1 cellular context compared by ENCODE assay signal in genomic region chr16:19744670-19745069, GRCh38.
TF ChIP-seq lines count a peak whose summit lies in the region.

No MANE protein-coding gene starts in this region.

TF ChIP-seq in HepG2, 621 proteins besides CTCF, POLR2A, EP300 and RAD21 (continued from another document and continues in another):
- TF ChIP-seq, protein P1, sequence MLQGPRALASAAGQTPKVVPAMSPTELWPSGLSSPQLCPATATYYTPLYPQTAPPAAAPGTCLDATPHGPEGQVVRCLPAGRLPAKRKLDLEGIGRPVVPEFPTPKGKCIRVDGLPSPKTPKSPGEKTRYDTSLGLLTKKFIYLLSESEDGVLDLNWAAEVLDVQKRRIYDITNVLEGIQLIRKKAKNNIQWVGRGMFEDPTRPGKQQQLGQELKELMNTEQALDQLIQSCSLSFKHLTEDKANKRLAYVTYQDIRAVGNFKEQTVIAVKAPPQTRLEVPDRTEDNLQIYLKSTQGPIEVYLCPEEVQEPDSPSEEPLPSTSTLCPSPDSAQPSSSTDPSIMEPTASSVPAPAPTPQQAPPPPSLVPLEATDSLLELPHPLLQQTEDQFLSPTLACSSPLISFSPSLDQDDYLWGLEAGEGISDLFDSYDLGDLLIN (CRISPR knock-in tag; IDR thresholded peaks at IDR 0.05; ENCODE audit: borderline replicate concordance): no peak
- TF ChIP-seq, protein P2, sequence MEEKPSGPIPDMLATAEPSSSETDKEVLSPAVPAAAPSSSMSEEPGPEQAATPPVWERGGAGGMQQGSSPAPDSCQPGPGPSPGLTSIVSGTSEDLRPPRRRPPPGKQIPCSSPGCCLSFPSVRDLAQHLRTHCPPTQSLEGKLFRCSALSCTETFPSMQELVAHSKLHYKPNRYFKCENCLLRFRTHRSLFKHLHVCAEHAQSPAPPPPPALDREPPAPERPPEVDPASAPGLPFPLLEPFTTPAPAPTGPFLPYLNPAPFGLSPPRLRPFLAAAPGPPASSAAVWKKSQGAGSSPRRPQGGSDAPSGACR (CRISPR knock-in tag; IDR thresholded peaks at IDR 0.05): no peak
- no peak for TF ChIP-seq CREB1 (IDR thresholded peaks at IDR 0.05)
- 0 out of 2 replicates have a peak, but pooled peaks have one; percentile 32 for TF ChIP-seq CREB1 (CRISPR knock-in tag; IDR thresholded peaks at IDR 0.05)
- peak; percentile 70; the same call in 1 of the 2 replicates for TF ChIP-seq ELF3 (CRISPR knock-in tag; IDR thresholded peaks at IDR 0.05)
- TF ChIP-seq, protein P3, sequence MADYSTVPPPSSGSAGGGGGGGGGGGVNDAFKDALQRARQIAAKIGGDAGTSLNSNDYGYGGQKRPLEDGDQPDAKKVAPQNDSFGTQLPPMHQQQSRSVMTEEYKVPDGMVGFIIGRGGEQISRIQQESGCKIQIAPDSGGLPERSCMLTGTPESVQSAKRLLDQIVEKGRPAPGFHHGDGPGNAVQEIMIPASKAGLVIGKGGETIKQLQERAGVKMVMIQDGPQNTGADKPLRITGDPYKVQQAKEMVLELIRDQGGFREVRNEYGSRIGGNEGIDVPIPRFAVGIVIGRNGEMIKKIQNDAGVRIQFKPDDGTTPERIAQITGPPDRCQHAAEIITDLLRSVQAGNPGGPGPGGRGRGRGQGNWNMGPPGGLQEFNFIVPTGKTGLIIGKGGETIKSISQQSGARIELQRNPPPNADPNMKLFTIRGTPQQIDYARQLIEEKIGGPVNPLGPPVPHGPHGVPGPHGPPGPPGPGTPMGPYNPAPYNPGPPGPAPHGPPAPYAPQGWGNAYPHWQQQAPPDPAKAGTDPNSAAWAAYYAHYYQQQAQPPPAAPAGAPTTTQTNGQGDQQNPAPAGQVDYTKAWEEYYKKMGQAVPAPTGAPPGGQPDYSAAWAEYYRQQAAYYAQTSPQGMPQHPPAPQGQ (CRISPR knock-in tag; IDR thresholded peaks at IDR 0.05; ENCODE audit: borderline replicate concordance): no peak
- no peak for TF ChIP-seq RNF2 (conservative IDR thresholded peaks at IDR 0.05; ENCODE audit: low read depth)
- TF ChIP-seq RARA (CRISPR knock-in tag; IDR thresholded peaks at IDR 0.05): peak; percentile 73
- no peak for TF ChIP-seq ZGPAT (CRISPR knock-in tag; IDR thresholded peaks at IDR 0.05)
- TF ChIP-seq, protein P4, sequence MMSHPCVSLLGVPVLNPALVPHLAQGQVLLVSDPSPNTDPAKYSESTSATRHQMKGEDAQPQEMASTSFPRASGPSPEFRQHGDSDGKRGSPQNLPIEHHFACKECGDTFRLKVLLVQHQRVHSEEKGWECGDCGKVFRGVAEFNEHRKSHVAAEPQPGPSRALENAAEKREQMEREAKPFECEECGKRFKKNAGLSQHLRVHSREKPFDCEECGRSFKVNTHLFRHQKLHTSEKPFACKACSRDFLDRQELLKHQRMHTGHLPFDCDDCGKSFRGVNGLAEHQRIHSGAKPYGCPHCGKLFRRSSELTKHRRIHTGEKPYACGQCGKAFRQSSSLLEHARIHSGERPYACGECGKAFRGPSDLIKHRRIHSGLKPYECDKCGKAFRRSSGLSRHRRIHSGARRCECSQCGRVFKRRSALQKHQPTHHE (CRISPR knock-in tag; IDR thresholded peaks at IDR 0.05; ENCODE audit: borderline replicate concordance): no peak
- TF ChIP-seq, protein P5, sequence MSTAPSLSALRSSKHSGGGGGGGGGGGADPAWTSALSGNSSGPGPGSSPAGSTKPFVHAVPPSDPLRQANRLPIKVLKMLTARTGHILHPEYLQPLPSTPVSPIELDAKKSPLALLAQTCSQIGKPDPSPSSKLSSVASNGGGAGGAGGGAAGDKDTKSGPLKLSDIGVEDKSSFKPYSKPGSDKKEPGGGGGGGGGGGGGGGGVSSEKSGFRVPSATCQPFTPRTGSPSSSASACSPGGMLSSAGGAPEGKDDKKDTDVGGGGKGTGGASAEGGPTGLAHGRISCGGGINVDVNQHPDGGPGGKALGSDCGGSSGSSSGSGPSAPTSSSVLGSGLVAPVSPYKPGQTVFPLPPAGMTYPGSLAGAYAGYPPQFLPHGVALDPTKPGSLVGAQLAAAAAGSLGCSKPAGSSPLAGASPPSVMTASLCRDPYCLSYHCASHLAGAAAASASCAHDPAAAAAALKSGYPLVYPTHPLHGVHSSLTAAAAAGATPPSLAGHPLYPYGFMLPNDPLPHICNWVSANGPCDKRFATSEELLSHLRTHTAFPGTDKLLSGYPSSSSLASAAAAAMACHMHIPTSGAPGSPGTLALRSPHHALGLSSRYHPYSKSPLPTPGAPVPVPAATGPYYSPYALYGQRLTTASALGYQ (CRISPR knock-in tag; IDR thresholded peaks at IDR 0.05): 0 out of 2 replicates have a peak, but pooled peaks have one; percentile 37
- no peak for TF ChIP-seq RFXANK (CRISPR knock-in tag; IDR thresholded peaks at IDR 0.05)
- TF ChIP-seq ATAD3A (CRISPR knock-in tag; IDR thresholded peaks at IDR 0.05): no peak
- no peak for TF ChIP-seq HOXA7 (CRISPR knock-in tag; IDR thresholded peaks at IDR 0.05)
- TF ChIP-seq AHR (CRISPR knock-in tag; IDR thresholded peaks at IDR 0.05): no peak; the same call in 1 of the 2 replicates
- no peak for TF ChIP-seq YEATS4 (CRISPR knock-in tag; IDR thresholded peaks at IDR 0.05; ENCODE audit: borderline replicate concordance)
- peak; percentile 53 for TF ChIP-seq TCF7 (IDR thresholded peaks at IDR 0.05; ENCODE audit: low read depth)
- TF ChIP-seq SKI (IDR thresholded peaks at IDR 0.05; ENCODE audit: partially characterized antibody): peak; percentile 42
- no peak; the same call in 1 of the 2 replicates for TF ChIP-seq TARDBP (CRISPR knock-in tag; IDR thresholded peaks at IDR 0.05)
- no peak for TF ChIP-seq RFX3 (CRISPR knock-in tag; IDR thresholded peaks at IDR 0.05)
- TF ChIP-seq ZNF557 (CRISPR knock-in tag; IDR thresholded peaks at IDR 0.05): no peak
- TF ChIP-seq, protein P6, sequence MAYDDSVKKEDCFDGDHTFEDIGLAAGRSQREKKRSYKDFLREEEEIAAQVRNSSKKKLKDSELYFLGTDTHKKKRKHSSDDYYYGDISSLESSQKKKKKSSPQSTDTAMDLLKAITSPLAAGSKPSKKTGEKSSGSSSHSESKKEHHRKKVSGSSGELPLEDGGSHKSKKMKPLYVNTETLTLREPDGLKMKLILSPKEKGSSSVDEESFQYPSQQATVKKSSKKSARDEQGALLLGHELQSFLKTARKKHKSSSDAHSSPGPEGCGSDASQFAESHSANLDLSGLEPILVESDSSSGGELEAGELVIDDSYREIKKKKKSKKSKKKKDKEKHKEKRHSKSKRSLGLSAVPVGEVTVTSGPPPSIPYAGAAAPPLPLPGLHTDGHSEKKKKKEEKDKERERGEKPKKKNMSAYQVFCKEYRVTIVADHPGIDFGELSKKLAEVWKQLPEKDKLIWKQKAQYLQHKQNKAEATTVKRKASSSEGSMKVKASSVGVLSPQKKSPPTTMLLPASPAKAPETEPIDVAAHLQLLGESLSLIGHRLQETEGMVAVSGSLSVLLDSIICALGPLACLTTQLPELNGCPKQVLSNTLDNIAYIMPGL (CRISPR knock-in tag; IDR thresholded peaks at IDR 0.05; ENCODE audit: borderline replicate concordance in 1 of 2, low read depth in 1 of 2): no peak
- TF ChIP-seq MYC (CRISPR knock-in tag; IDR thresholded peaks at IDR 0.05; ENCODE audit: borderline replicate concordance): no peak
- TF ChIP-seq ZNF792 (CRISPR knock-in tag; IDR thresholded peaks at IDR 0.05): no peak; the same call in 1 of the 2 replicates
- TF ChIP-seq CREM (IDR thresholded peaks at IDR 0.05): peak; percentile 39; the same call in 1 of the 2 replicates
- no peak for TF ChIP-seq CREM (CRISPR knock-in tag; IDR thresholded peaks at IDR 0.05)
- TF ChIP-seq SP140L (CRISPR knock-in tag; IDR thresholded peaks at IDR 0.05; ENCODE audit: borderline replicate concordance): no peak
- TF ChIP-seq NCOA2 (CRISPR knock-in tag; IDR thresholded peaks at IDR 0.05): peak; percentile 71; the same call in 1 of the 2 replicates
- TF ChIP-seq ZKSCAN8 (CRISPR knock-in tag; IDR thresholded peaks at IDR 0.05; ENCODE audit: borderline replicate concordance): peak; percentile 98
- TF ChIP-seq KAT2B (IDR thresholded peaks at IDR 0.05; ENCODE audit: borderline replicate concordance, low read depth, low read length): no peak
- no peak for TF ChIP-seq ZNF747 (CRISPR knock-in tag; IDR thresholded peaks at IDR 0.05; ENCODE audit: borderline replicate concordance)
- no peak for TF ChIP-seq EEA1 (CRISPR knock-in tag; IDR thresholded peaks at IDR 0.05; ENCODE audit: borderline replicate concordance)
- TF ChIP-seq ZNF329 (CRISPR knock-in tag; IDR thresholded peaks at IDR 0.05; ENCODE audit: low read depth): no peak
- TF ChIP-seq, protein P7, sequence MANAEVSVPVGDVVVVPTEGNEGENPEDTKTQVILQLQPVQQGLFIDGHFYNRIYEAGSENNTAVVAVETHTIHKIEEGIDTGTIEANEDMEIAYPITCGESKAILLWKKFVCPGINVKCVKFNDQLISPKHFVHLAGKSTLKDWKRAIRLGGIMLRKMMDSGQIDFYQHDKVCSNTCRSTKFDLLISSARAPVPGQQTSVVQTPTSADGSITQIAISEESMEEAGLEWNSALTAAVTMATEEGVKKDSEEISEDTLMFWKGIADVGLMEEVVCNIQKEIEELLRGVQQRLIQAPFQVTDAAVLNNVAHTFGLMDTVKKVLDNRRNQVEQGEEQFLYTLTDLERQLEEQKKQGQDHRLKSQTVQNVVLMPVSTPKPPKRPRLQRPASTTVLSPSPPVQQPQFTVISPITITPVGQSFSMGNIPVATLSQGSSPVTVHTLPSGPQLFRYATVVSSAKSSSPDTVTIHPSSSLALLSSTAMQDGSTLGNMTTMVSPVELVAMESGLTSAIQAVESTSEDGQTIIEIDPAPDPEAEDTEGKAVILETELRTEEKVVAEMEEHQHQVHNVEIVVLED (CRISPR knock-in tag; IDR thresholded peaks at IDR 0.05; ENCODE audit: borderline replicate concordance): no peak
- TF ChIP-seq, protein P8, sequence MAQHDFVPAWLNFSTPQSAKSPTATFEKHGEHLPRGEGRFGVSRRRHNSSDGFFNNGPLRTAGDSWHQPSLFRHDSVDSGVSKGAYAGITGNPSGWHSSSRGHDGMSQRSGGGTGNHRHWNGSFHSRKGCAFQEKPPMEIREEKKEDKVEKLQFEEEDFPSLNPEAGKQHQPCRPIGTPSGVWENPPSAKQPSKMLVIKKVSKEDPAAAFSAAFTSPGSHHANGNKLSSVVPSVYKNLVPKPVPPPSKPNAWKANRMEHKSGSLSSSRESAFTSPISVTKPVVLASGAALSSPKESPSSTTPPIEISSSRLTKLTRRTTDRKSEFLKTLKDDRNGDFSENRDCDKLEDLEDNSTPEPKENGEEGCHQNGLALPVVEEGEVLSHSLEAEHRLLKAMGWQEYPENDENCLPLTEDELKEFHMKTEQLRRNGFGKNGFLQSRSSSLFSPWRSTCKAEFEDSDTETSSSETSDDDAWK (CRISPR knock-in tag; IDR thresholded peaks at IDR 0.05): no peak
- no peak for TF ChIP-seq NRL (CRISPR knock-in tag; IDR thresholded peaks at IDR 0.05; ENCODE audit: borderline replicate concordance)
- TF ChIP-seq MEIS1 (CRISPR knock-in tag; IDR thresholded peaks at IDR 0.05; ENCODE audit: borderline replicate concordance): no peak
- no peak for TF ChIP-seq ZNF468 (CRISPR knock-in tag; IDR thresholded peaks at IDR 0.05)
- TF ChIP-seq RFXAP (CRISPR knock-in tag; IDR thresholded peaks at IDR 0.05; ENCODE audit: borderline replicate concordance): no peak
- TF ChIP-seq AKAP8 (CRISPR knock-in tag; IDR thresholded peaks at IDR 0.05): no peak
- TF ChIP-seq ZNF510 (CRISPR knock-in tag; IDR thresholded peaks at IDR 0.05; ENCODE audit: low read depth): no peak
- TF ChIP-seq ZNF614 (CRISPR knock-in tag; IDR thresholded peaks at IDR 0.05; ENCODE audit: borderline replicate concordance): no peak
- TF ChIP-seq, protein P9, sequence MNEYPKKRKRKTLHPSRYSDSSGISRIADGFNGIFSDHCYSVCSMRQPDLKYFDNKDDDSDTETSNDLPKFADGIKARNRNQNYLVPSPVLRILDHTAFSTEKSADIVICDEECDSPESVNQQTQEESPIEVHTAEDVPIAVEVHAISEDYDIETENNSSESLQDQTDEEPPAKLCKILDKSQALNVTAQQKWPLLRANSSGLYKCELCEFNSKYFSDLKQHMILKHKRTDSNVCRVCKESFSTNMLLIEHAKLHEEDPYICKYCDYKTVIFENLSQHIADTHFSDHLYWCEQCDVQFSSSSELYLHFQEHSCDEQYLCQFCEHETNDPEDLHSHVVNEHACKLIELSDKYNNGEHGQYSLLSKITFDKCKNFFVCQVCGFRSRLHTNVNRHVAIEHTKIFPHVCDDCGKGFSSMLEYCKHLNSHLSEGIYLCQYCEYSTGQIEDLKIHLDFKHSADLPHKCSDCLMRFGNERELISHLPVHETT (CRISPR knock-in tag; conservative IDR thresholded peaks at IDR 0.05): no peak
- no peak for TF ChIP-seq PAWR (CRISPR knock-in tag; IDR thresholded peaks at IDR 0.05; ENCODE audit: borderline replicate concordance)
- peak; percentile 69; the same call in 1 of the 2 replicates for TF ChIP-seq HDAC2 (CRISPR knock-in tag; IDR thresholded peaks at IDR 0.05)
- no peak for TF ChIP-seq ZNF7 (CRISPR knock-in tag; IDR thresholded peaks at IDR 0.05)
- 0 out of 2 replicates have a peak, but pooled peaks have one; percentile 23 for TF ChIP-seq FOXK2 (IDR thresholded peaks at IDR 0.05)
